Comparison of ENCODE assay signal across 16 cellular contexts in genomic region chr10:30039988-30040387, GRCh38. TPM values are rescaled to one million over a fixed set of nuclear protein-coding genes. Genes with fewer than 3 reads are reported as not detected.
"Had no signal": no experiment of that assay in that cellular context is flagged by ENCODE, and none has a peak within 500 bp of the region (broad histone marks: within the 10 kb centered on the region; RNA-seq: fewer than 3 reads in every experiment).

No MANE protein-coding gene starts in this region.

- H3K9ac ChIP-seq: SK-N-SH had no signal

- H3K27ac ChIP-seq: hepatocyte, thoracic aorta had no signal

- H3K4me3 Mint-ChIP-seq: activated CD4-positive, alpha-beta memory T cell treated with anti-CD3 and anti-CD28 coated beads for 36 hours; activated naive CD4-positive, alpha-beta T cell treated with anti-CD3 and anti-CD28 coated beads, Interleukin-2, amount 10 ng/mL, durations not matched to agents 7 days and 5 days; activated T-cell treated with anti-CD3 and anti-CD28 coated beads, Interleukin-2, amount 50 U/mL, for 72 hours; naive thymus-derived CD8-positive, alpha-beta T cell; stimulated activated naive B cell treated with anti-CD40 and anti-IgM and Interleukin-4, amounts not matched to agents 10 μg/mL and 1 μg/mL and 100 μg/mL, for 72 hours had no signal

- DNase-seq: activated CD4-positive, alpha-beta memory T cell treated with anti-CD3 and anti-CD28 coated beads for 36 hours; activated CD4-positive, alpha-beta T cell treated with anti-CD3 and anti-CD28 coated beads for 48 hours; activated effector memory CD4-positive, alpha-beta T cell treated with anti-CD3 and anti-CD28 coated beads, Interleukin-2, amount 50 U/mL, for 16 hours; activated naive CD4-positive, alpha-beta T cell treated with anti-CD3 and anti-CD28 coated beads, Interleukin-2, amount 10 ng/mL, durations not matched to agents 7 days and 5 days; activated T-cell treated with anti-CD3 and anti-CD28 coated beads, Interleukin-2, amount 50 U/mL, for 72 hours; cortex of kidney; erythroblast; foreskin fibroblast; naive thymus-derived CD8-positive, alpha-beta T cell; sigmoid colon; stimulated activated CD4-positive, alpha-beta T cell treated with anti-CD3 and anti-CD28 coated beads, Interleukin-2, amount 100 ng/mL, for 48 hours; stimulated activated CD8-positive, alpha-beta memory T cell treated with anti-CD3 and anti-CD28 coated beads, Interleukin-4, amount 100 ng/mL, for 48 hours; stimulated activated naive B cell treated with anti-CD40 and anti-IgM and Interleukin-4, amounts not matched to agents 10 μg/mL and 1 μg/mL and 100 μg/mL, for 72 hours had no signal

- H3K4me1 Mint-ChIP-seq: activated naive CD4-positive, alpha-beta T cell treated with anti-CD3 and anti-CD28 coated beads, Interleukin-2, amount 10 ng/mL, durations not matched to agents 7 days and 5 days had no signal

- H3K4me3 ChIP-seq: hepatocyte, sigmoid colon, thoracic aorta had no signal

- ATAC-seq: activated T-cell treated with anti-CD3 and anti-CD28 coated beads, Interleukin-2, amount 50 U/mL, for 72 hours; naive thymus-derived CD8-positive, alpha-beta T cell; stimulated activated naive B cell treated with anti-CD40 and anti-IgM and Interleukin-4, amounts not matched to agents 10 μg/mL and 1 μg/mL and 100 μg/mL, for 72 hours had no signal

- H3K27me3 ChIP-seq: hepatocyte, sigmoid colon had no signal

- H3K27ac Mint-ChIP-seq: activated CD4-positive, alpha-beta memory T cell treated with anti-CD3 and anti-CD28 coated beads for 36 hours; activated naive CD4-positive, alpha-beta T cell treated with anti-CD3 and anti-CD28 coated beads, Interleukin-2, amount 10 ng/mL, durations not matched to agents 7 days and 5 days; naive thymus-derived CD8-positive, alpha-beta T cell; stimulated activated naive B cell treated with anti-CD40 and anti-IgM and Interleukin-4, amounts not matched to agents 10 μg/mL and 1 μg/mL and 100 μg/mL, for 72 hours had no signal

- H3K36me3 ChIP-seq: thoracic aorta had no signal

- H3K36me3 Mint-ChIP-seq: activated CD4-positive, alpha-beta memory T cell treated with anti-CD3 and anti-CD28 coated beads for 36 hours; activated naive CD4-positive, alpha-beta T cell treated with anti-CD3 and anti-CD28 coated beads, Interleukin-2, amount 10 ng/mL, durations not matched to agents 7 days and 5 days; naive thymus-derived CD8-positive, alpha-beta T cell; stimulated activated naive B cell treated with anti-CD40 and anti-IgM and Interleukin-4, amounts not matched to agents 10 μg/mL and 1 μg/mL and 100 μg/mL, for 72 hours had no signal

- H3K9me3 Mint-ChIP-seq: activated CD4-positive, alpha-beta memory T cell treated with anti-CD3 and anti-CD28 coated beads for 36 hours; activated naive CD4-positive, alpha-beta T cell treated with anti-CD3 and anti-CD28 coated beads, Interleukin-2, amount 10 ng/mL, durations not matched to agents 7 days and 5 days; activated T-cell treated with anti-CD3 and anti-CD28 coated beads, Interleukin-2, amount 50 U/mL, for 72 hours; naive thymus-derived CD8-positive, alpha-beta T cell; stimulated activated naive B cell treated with anti-CD40 and anti-IgM and Interleukin-4, amounts not matched to agents 10 μg/mL and 1 μg/mL and 100 μg/mL, for 72 hours had no signal

- H2AFZ ChIP-seq: hepatocyte had no signal

- H3K4me2 ChIP-seq: hepatocyte, SK-N-SH had no signal

- H3K9me3 ChIP-seq: sigmoid colon, SK-N-SH, thoracic aorta had no signal

RNA-seq across cellular contexts. Expression of gene JCAD, which starts 19.4 kb away (rescaled TPM):
- total RNA-seq: naive thymus-derived CD8-positive, alpha-beta T cell had no signal
- polyA plus RNA-seq: naive thymus-derived CD8-positive, alpha-beta T cell had no signal
